1 cellular context compared by ENCODE assay signal in the genomic region with DNA sequence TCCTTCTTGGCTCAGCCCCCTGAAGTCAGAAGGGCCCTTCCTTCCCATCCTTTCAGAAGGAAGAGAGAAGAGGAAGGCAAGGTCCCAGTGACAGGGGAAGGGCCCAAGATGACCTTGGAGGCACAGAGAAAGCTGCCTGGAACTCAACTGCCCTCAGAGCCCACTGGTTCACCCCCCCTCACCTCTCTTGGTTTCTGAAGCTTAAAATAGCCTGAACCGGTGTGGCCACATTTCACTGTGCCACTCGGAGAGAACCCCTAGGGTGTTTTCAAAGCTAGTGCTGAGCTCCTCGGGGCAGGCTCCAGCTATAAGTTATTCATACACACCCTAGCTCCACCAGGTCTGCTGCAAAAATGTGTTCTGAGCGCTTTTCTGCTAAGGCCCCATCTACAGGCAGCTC.
TF ChIP-seq lines count a peak whose summit lies in the region.

No MANE protein-coding gene starts in this region.

TF ChIP-seq in GM12878, 131 proteins besides CTCF, POLR2A, EP300 and RAD21 (continued from another document):
- TF ChIP-seq, protein P1, sequence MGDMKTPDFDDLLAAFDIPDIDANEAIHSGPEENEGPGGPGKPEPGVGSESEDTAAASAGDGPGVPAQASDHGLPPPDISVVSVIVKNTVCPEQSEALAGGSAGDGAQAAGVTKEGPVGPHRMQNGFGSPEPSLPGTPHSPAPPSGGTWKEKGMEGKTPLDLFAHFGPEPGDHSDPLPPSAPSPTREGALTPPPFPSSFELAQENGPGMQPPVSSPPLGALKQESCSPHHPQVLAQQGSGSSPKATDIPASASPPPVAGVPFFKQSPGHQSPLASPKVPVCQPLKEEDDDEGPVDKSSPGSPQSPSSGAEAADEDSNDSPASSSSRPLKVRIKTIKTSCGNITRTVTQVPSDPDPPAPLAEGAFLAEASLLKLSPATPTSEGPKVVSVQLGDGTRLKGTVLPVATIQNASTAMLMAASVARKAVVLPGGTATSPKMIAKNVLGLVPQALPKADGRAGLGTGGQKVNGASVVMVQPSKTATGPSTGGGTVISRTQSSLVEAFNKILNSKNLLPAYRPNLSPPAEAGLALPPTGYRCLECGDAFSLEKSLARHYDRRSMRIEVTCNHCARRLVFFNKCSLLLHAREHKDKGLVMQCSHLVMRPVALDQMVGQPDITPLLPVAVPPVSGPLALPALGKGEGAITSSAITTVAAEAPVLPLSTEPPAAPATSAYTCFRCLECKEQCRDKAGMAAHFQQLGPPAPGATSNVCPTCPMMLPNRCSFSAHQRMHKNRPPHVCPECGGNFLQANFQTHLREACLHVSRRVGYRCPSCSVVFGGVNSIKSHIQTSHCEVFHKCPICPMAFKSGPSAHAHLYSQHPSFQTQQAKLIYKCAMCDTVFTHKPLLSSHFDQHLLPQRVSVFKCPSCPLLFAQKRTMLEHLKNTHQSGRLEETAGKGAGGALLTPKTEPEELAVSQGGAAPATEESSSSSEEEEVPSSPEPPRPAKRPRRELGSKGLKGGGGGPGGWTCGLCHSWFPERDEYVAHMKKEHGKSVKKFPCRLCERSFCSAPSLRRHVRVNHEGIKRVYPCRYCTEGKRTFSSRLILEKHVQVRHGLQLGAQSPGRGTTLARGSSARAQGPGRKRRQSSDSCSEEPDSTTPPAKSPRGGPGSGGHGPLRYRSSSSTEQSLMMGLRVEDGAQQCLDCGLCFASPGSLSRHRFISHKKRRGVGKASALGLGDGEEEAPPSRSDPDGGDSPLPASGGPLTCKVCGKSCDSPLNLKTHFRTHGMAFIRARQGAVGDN (IDR thresholded peaks at IDR 0.05): no peak
- TF ChIP-seq ZNF622 (IDR thresholded peaks at IDR 0.05) (no peak), FOXM1 (IDR thresholded peaks at IDR 0.05; ENCODE audit: low read depth, low read length) (no peak), IKZF1 (conservative IDR thresholded peaks at IDR 0.05) (peak; percentile 19; the same call in 1 of the 2 replicates), MEF2B (IDR thresholded peaks at IDR 0.05; ENCODE audit: partially characterized antibody, poor library complexity, severe bottlenecking) (peak; percentile 61), ZNF274 (IDR thresholded peaks at IDR 0.05; ENCODE audit: insufficient read depth, insufficient read length) (no peak), SUZ12 (IDR thresholded peaks at IDR 0.05; ENCODE audit: unreplicated experiment) (no peak), MEF2A (IDR thresholded peaks at IDR 0.05; ENCODE audit: insufficient read depth, low read depth, low read length) (peak; percentile 87), NFYA (IDR thresholded peaks at IDR 0.05; ENCODE audit: borderline replicate concordance, low read depth, low read length) (no peak), CHD2 (IDR thresholded peaks at IDR 0.05; ENCODE audit: borderline replicate concordance, low read depth, low read length) (no peak), MYC (IDR thresholded peaks at IDR 0.05; ENCODE audit: insufficient read depth, insufficient read length, insufficient replicate concordance, low read length, severe bottlenecking) (no peak), FOXK2 (IDR thresholded peaks at IDR 0.05) (no peak)
- TF ChIP-seq, protein P2, sequence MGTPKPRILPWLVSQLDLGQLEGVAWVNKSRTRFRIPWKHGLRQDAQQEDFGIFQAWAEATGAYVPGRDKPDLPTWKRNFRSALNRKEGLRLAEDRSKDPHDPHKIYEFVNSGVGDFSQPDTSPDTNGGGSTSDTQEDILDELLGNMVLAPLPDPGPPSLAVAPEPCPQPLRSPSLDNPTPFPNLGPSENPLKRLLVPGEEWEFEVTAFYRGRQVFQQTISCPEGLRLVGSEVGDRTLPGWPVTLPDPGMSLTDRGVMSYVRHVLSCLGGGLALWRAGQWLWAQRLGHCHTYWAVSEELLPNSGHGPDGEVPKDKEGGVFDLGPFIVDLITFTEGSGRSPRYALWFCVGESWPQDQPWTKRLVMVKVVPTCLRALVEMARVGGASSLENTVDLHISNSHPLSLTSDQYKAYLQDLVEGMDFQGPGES (IDR thresholded peaks at IDR 0.05): no peak
